ENCODE assay signal across 10 cellular contexts in the genomic region with DNA sequence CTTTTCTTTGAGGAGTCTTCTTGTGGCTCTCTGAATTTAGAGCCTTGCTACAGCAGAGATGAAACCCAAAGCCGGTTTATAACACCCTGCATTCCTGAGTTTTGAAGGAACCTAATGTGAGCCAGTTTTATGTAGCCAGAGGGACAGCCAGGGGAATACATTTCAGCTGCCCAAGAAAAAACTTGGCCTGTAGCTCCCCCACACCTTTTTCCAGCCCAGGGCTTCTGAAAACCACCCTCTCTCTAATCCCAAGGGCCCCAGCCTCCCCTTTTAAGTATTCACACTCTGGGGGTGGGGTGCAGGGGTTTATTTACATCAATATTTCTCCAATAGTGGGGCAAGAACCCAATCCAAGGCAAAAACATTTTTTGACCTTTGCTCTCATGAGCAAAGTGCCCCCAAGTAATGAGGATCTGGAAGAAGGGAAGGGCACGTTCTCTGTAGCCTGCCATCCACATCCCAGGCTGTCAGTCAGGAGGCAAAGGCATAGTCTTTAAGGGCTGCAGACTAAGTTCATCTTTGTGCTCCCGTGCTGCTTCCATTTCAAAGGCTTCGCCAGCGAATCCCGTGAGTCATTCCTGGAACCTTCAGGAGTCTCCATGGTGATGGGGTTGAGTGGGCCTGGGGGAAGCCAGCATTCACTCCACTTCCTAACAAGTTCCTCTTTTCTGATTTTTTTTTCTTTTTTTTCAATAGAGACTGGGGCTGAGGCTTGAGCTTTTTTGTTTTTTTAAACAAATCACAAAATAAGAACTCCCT. TPM values are rescaled to one million over a fixed set of nuclear protein-coding genes. Genes with fewer than 3 reads are reported as not detected.
DNase-seq lines count a peak whose midpoint lies in the region; ATAC-seq and TF ChIP-seq lines count a peak whose summit lies in the region.
"Had no signal": no experiment of that assay in that cellular context is flagged by ENCODE, and none has a peak within 500 bp of the region (broad histone marks: within the 10 kb centered on the region; RNA-seq: fewer than 3 reads in every experiment).

No MANE protein-coding gene starts in this region.

- H3K27me3 ChIP-seq in SJSA1 (replicated peaks): no peaks in the 10 kb centered on the region
- H3K27me3 ChIP-seq in gastroesophageal sphincter: no peaks in the 10 kb centered on the region

- H3K4me1 ChIP-seq in SJSA1 (replicated peaks): peaks cover 53% of the 10 kb centered on the region
- H3K4me1 ChIP-seq in gastroesophageal sphincter: peaks cover 0 to 58% (median 22%) of the 10 kb centered on the region in 3 donors

- H3K27ac ChIP-seq in SJSA1: peak overlapping the region; percentile 66
- peak overlapping the region in 3 of 4 donors; percentile 37 to 85 (median 79) for H3K27ac ChIP-seq in gastroesophageal sphincter

- ATAC-seq in gastroesophageal sphincter (no peak), GM19463 (IDR thresholded peaks at IDR 0.05; ENCODE audit: unreplicated experiment) (no peak), HG03457 (IDR thresholded peaks at IDR 0.05; ENCODE audit: unreplicated experiment) (no peak)

- no peaks in the 10 kb centered on the region for H3K9me3 ChIP-seq in SJSA1 (replicated peaks)
- no peaks in the 10 kb centered on the region for H3K9me3 ChIP-seq in gastroesophageal sphincter

- 10 to 42% methylated on average over 2 to 6 of the region's 6 CpGs for WGBS in gastroesophageal sphincter (ENCODE audit: low coverage in 1 of 2), 2 donors

- TF ChIP-seq EP300 in gastroesophageal sphincter (IDR thresholded peaks at IDR 0.05): no peak

- TF ChIP-seq CTCF in gastroesophageal sphincter (IDR thresholded peaks at IDR 0.05): no peak
- no peak for TF ChIP-seq CTCF in GM13977 (IDR thresholded peaks at IDR 0.05; ENCODE audit: extremely low read depth, insufficient read depth, missing control alignments)

- H3K36me3 ChIP-seq in SJSA1 (no peaks in the 10 kb centered on the region), gastroesophageal sphincter (no peaks in the 10 kb centered on the region)

- H3K4me3 ChIP-seq in SJSA1 (no peak overlapping the region), gastroesophageal sphincter (no peak overlapping the region)

- in situ Hi-C loops in GM13977 (cut with MboI; ENCODE audit: low pct_unique_long_range_greater_than_20kb, low sequenced_read_pairs, unreplicated experiment): no loop called here

- DNase-seq in GM04504 (ENCODE audit: low read depth) (peak; percentile 64), SJSA1 (ENCODE audit: low read depth in 1 of 2, low spot score in 2 of 2) (peak; percentile 58 to 73), renal cortical epithelial cell (ENCODE audit: low read depth) (peak; percentile 80), mesenteric fat pad (ENCODE audit: low spot score) (no peak), GM13977 (ENCODE audit: low spot score) (no peak)
- DNase-seq: small intestine had no signal

- TF ChIP-seq POLR2A in gastroesophageal sphincter (IDR thresholded peaks at IDR 0.05): no peak

RNA-seq across cellular contexts. Expression of gene MEDAG, which starts 33.2 kb away (rescaled TPM):
- total RNA-seq in SJSA1 (2014; rRNA removed; shearing (Covaris generic)): not detected in 2 replicates
- 100 to 1,000 TPM in 1 of 4 donors, 10 to 100 TPM in 3; 16.8 to 189 (median 38.4) TPM for total RNA-seq in gastroesophageal sphincter
- total RNA-seq in renal cortical epithelial cell: 0.10 and 0.17 TPM in 2 replicates
- total RNA-seq in mesenteric fat pad: 187 TPM
- total RNA-seq: activated CD8-positive, alpha-beta memory T cell treated with anti-CD3 and anti-CD28 coated beads for 36 hours had no signal

RNA-seq across cellular contexts. Expression of gene TEX26, which starts 59.6 kb away (rescaled TPM):
- not detected in 2 replicates for total RNA-seq in SJSA1 (2014; rRNA removed; shearing (Covaris generic))
- 1 to 10 TPM in 1 of 4 donors, under 1 TPM in 1, not detected in 2; 0.27 to 1.7 TPM for total RNA-seq in gastroesophageal sphincter
- total RNA-seq in renal cortical epithelial cell: not detected in 2 replicates
- 0.45 TPM for total RNA-seq in mesenteric fat pad
- total RNA-seq: activated CD8-positive, alpha-beta memory T cell treated with anti-CD3 and anti-CD28 coated beads for 36 hours had no signal

Comparison
In these comparisons a context has a peak if more than half of its experiments do, and no peak if none do; other contexts are left out.
1. DNase-seq: peak in GM04504 (single experiment), SJSA1 (2 of 2) and renal cortical epithelial cell (single experiment); none in mesenteric fat pad (single experiment) and GM13977 (single experiment).
2. RNA of gene MEDAG, which starts 33.2 kb away (total RNA-seq): 187 TPM in mesenteric fat pad (single experiment) and 16.8 to 189 TPM in gastroesophageal sphincter; 0.10 to 0.17 TPM in renal cortical epithelial cell and not detected in SJSA1; every median in the first group is over 10 times any median in the second.